9 cellular contexts compared by ENCODE assay signal in genomic region chr13:79775830-79776229, GRCh38.
A peak's percentile ranks its signal among the peaks of the same experiment; 100 is the strongest.
DNase-seq lines count a peak whose midpoint lies in the region; ATAC-seq and TF ChIP-seq lines count a peak whose summit lies in the region.
"Had no signal": no experiment of that assay in that cellular context is flagged by ENCODE, and none has a peak within 500 bp of the region (broad histone marks: within the 10 kb centered on the region; RNA-seq: fewer than 3 reads in every experiment).

No MANE protein-coding gene starts in this region.

- DNase-seq in NCI-H1417 (lab: John Stamatoyannopoulos, UW) = peak in 2 of 3 experiments; percentile 8 to 69
- no peak for DNase-seq in NCI-H1417 treated with DMSO at 0.1 percent for 48 hours (lab: John Stamatoyannopoulos, UW)
- DNase-seq in Kasumi-1 (lab: John Stamatoyannopoulos, UW) = peak; percentile 69 to 77
- peak in 26 of 49 donors; percentile 2 to 63 (median 19) for DNase-seq in substantia nigra (lab: John Stamatoyannopoulos, UW)
- no peak for DNase-seq in NCI-H187 treated with DMSO at 0.1 percent for 48 hours (lab: John Stamatoyannopoulos, UW)
- DNase-seq: CD4-positive, CD25-positive, alpha-beta regulatory T cell had no signal

- no peaks in the 10 kb centered on the region for H3K27me3 ChIP-seq in iPS-20b (ENCODE audit: insufficient read depth, low read length)

- H3K9ac ChIP-seq in iPS-20b (ENCODE audit: low read depth, low read length) = peak overlapping the region; percentile 17; the same call in 1 of the 2 replicates

- H3K9me3 ChIP-seq in iPS-20b (ENCODE audit: insufficient read depth, low read depth, low read length) = no peaks in the 10 kb centered on the region

- no peak overlapping the region for H3K27ac ChIP-seq in iPS-20b (ENCODE audit: low read length)
- no peak overlapping the region for H3K27ac ChIP-seq in substantia nigra (ENCODE audit: low read depth, low read length, poor library complexity, severe bottlenecking)

- H3K4me3 ChIP-seq in WI38 (ENCODE audit: low read depth, low read length) = no peak overlapping the region
- H3K4me3 ChIP-seq in iPS-20b (ENCODE audit: low read length) = no peak overlapping the region

- no peak for ATAC-seq in HG03571 (IDR thresholded peaks at IDR 0.05; ENCODE audit: unreplicated experiment)

- peak; percentile 61 for TF ChIP-seq CTCF in WI38 (IDR thresholded peaks at IDR 0.05; ENCODE audit: low read depth, low read length)

- no peaks in the 10 kb centered on the region for H3K36me3 ChIP-seq in iPS-20b (ENCODE audit: insufficient read depth, low read depth, low read length)

- peaks cover 14% of the 10 kb centered on the region; the same call in 1 of the 2 replicates for H3K4me1 ChIP-seq in iPS-20b (ENCODE audit: insufficient read depth, low read length)

Comparison
In these comparisons a context has a peak if more than half of its experiments do, and no peak if none do; other contexts are left out.
1. DNase-seq: peak in NCI-H1417 (2 of 3), Kasumi-1 (2 of 2) and substantia nigra (26 of 49); none in NCI-H1417 treated with DMSO at 0.1 percent for 48 hours (single experiment) and NCI-H187 treated with DMSO at 0.1 percent for 48 hours (single experiment).